8 cellular contexts compared by ENCODE assay signal in the genomic region with DNA sequence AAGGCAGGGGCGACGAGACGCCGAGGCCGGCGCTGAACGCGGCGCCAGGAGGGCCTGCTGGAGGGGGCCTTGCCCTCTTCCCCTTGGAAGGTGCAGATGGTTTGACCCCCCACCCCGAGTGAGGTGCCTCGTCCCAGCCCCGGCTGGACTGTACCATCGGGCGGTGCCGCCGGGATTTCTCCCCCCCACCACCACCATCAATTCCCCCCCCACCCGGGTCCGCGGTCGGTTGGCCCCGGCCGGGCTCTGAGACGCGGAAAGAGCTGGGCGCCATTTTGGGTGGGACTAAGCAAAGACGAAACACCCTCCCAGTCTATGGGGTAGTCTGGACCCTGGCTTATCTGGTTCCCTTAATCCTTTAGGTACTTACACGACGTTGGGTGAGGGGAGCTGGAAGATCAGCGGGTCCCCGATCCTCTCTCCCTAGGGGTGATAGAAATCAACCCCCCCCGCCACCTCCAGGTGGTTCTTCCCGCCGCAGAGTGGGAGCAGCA. TPM values are rescaled to one million over a fixed set of nuclear protein-coding genes. Genes with fewer than 3 reads are reported as not detected.
DNase-seq lines count a peak whose midpoint lies in the region; ATAC-seq and TF ChIP-seq lines count a peak whose summit lies in the region.

A gene with protein sequence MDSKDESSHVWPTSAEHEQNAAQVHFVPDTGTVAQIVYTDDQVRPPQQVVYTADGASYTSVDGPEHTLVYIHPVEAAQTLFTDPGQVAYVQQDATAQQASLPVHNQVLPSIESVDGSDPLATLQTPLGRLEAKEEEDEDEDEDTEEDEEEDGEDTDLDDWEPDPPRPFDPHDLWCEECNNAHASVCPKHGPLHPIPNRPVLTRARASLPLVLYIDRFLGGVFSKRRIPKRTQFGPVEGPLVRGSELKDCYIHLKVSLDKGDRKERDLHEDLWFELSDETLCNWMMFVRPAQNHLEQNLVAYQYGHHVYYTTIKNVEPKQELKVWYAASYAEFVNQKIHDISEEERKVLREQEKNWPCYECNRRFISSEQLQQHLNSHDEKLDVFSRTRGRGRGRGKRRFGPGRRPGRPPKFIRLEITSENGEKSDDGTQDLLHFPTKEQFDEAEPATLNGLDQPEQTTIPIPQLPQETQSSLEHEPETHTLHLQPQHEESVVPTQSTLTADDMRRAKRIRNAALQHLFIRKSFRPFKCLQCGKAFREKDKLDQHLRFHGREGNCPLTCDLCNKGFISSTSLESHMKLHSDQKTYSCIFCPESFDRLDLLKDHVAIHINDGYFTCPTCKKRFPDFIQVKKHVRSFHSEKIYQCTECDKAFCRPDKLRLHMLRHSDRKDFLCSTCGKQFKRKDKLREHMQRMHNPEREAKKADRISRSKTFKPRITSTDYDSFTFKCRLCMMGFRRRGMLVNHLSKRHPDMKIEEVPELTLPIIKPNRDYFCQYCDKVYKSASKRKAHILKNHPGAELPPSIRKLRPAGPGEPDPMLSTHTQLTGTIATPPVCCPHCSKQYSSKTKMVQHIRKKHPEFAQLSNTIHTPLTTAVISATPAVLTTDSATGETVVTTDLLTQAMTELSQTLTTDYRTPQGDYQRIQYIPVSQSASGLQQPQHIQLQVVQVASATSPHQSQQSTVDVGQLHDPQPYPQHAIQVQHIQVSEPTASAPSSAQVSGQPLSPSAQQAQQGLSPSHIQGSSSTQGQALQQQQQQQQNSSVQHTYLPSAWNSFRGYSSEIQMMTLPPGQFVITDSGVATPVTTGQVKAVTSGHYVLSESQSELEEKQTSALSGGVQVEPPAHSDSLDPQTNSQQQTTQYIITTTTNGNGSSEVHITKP (minus strand): TSS at position 484 of the 494 bp plus-strand sequence. CDS start 41,871 bp downstream, outside the sequence.

- intact Hi-C loops in activated B cell treated with CpG ODN at 0.5 μM for 24 hours (cut with micrococcal nuclease), result loop anchor here (1.0 to 10.0 kb wide), 7 partner anchors 29 to 912 kb away; a partner anchor contains a TSS

- H3K27ac ChIP-seq in 22Rv1 (peak within 1 kb of the TSS; percentile 100), caudate nucleus (ENCODE audit: low read depth, low read length) (peak within 1 kb of the TSS; percentile 100)

- H3K36me3 Mint-ChIP-seq in activated B cell treated with CpG ODN at 0.5 μM for 24 hours (ENCODE audit: low read depth), result peaks cover 6% of the 10 kb centered on the region

- CTCF ChIA-PET in activated B cell treated with CpG ODN at 0.5 μM for 24 hours (lab: Charles Lee), result interaction anchor here (0.8 to 1.8 kb wide), 3 partner anchors 69 to 130 kb away, joined by 4 to 18 read pairs (median 5); no protein-coding TSS in a partner anchor

- H3K9me3 Mint-ChIP-seq in activated B cell treated with CpG ODN at 0.5 μM for 24 hours, result no peaks in the 10 kb centered on the region

- peak within 1 kb of the TSS; percentile 100 for H3K27ac Mint-ChIP-seq in activated B cell treated with CpG ODN at 0.5 μM for 24 hours

- H3K4me3 Mint-ChIP-seq in activated B cell treated with CpG ODN at 0.5 μM for 24 hours, result peak within 1 kb of the TSS; percentile 99

- TF ChIP-seq POLR2A in GM18526 (IDR thresholded peaks at IDR 0.05; ENCODE audit: extremely low read depth, insufficient read length), result peak; percentile 62

- TF ChIP-seq CTCF in 22Rv1 (IDR thresholded peaks at IDR 0.05), result no peak
- no peak for TF ChIP-seq CTCF in activated B cell treated with CpG ODN at 0.5 μM for 24 hours (IDR thresholded peaks at IDR 0.05)

- POLR2A ChIA-PET in activated B cell treated with CpG ODN at 0.5 μM for 24 hours (lab: Charles Lee), result interaction anchor here (0.6 to 4.2 kb wide), 37 partner anchors 8 to 1684 kb away, joined by 3 to 59 read pairs (median 6); a partner anchor contains a TSS

- ATAC-seq in HG03060 (IDR thresholded peaks at IDR 0.05; ENCODE audit: low read depth, unreplicated experiment) (peak; percentile 18), activated B cell treated with CpG ODN at 0.5 μM for 24 hours (ENCODE audit: low read depth) (peak; percentile 66)

- peaks cover 4% of the 10 kb centered on the region for H3K27me3 Mint-ChIP-seq in activated B cell treated with CpG ODN at 0.5 μM for 24 hours

- DNase-seq in NCI-H2171 treated with DMSO at 0.1 percent for 48 hours (lab: John Stamatoyannopoulos, UW) (peak; percentile 91), activated B cell treated with CpG ODN at 0.5 μM for 24 hours (peak; percentile 85), caudate nucleus (lab: John Stamatoyannopoulos, UW) (peak in 60 of 61 donors; percentile 82 to 98 (median 94)), islet precursor cell (peak; percentile 94)
- DNase-seq in stimulated activated CD4-positive, alpha-beta T cell treated with anti-CD3 and anti-CD28 coated beads, Interleukin-15, amount 100 ng/mL, for 1 hour (ENCODE audit: low read depth in 1 of 2, low spot score in 1 of 2), result peak; percentile 86 to 91

- H3K4me1 Mint-ChIP-seq in activated B cell treated with CpG ODN at 0.5 μM for 24 hours, result peaks cover 29% of the 10 kb centered on the region

RNA-seq across cellular contexts. Expression of the gene that starts here (rescaled TPM):
- total RNA-seq in activated B cell treated with CpG ODN at 0.5 μM for 24 hours, result 14.6 and 15.3 TPM in 2 replicates

Comparison
In these comparisons a context has a peak if more than half of its experiments do, and no peak if none do; other contexts are left out.
1. Peak in every context shown above with its lines: DNase-seq, ATAC-seq and H3K27ac ChIP-seq.